Comparison of ENCODE assay signal across 1 cellular context in genomic region chr2:128409326-128410034, GRCh38.
TF ChIP-seq lines count a peak whose summit lies in the region.

No MANE protein-coding gene starts in this region.

TF ChIP-seq in H1, 55 proteins besides CTCF, POLR2A, EP300 and RAD21 (continued from another document):
- TF ChIP-seq RNF2 (IDR thresholded peaks at IDR 0.05; ENCODE audit: borderline replicate concordance, low read depth, low read length, missing control alignments, poor library complexity, severe bottlenecking): no peak
- TF ChIP-seq HDAC6 (IDR thresholded peaks at IDR 0.05; ENCODE audit: low read depth, low read length): no peak
- TF ChIP-seq GABPA (IDR thresholded peaks at IDR 0.05; ENCODE audit: borderline replicate concordance, insufficient read depth, low read length): no peak
- TF ChIP-seq CHD1 (IDR thresholded peaks at IDR 0.05; ENCODE audit: low read depth, low read length): no peak
- TF ChIP-seq BRCA1 (IDR thresholded peaks at IDR 0.05; ENCODE audit: low read depth, low read length): no peak
- no peak for TF ChIP-seq KDM1A (IDR thresholded peaks at IDR 0.05; ENCODE audit: borderline replicate concordance, low read length)
- TF ChIP-seq E2F6 (IDR thresholded peaks at IDR 0.05): no peak
- TF ChIP-seq RBBP5 (IDR thresholded peaks at IDR 0.05; ENCODE audit: borderline replicate concordance, low read depth, low read length): no peak
- TF ChIP-seq ASH2L (IDR thresholded peaks at IDR 0.05; ENCODE audit: low read length): no peak
